Comparison of ENCODE assay signal across 11 cellular contexts in genomic region chr2:191222507-191222906, GRCh38. TPM values are rescaled to one million over a fixed set of nuclear protein-coding genes. Genes with fewer than 3 reads are reported as not detected.
DNase-seq lines count a peak whose midpoint lies in the region; ATAC-seq, FAIRE-seq and TF ChIP-seq lines count a peak whose summit lies in the region.
"Had no signal": no experiment of that assay in that cellular context is flagged by ENCODE, and none has a peak within 500 bp of the region (broad histone marks: within the 10 kb centered on the region; RNA-seq: fewer than 3 reads in every experiment).

No MANE protein-coding gene starts in this region.

- H3K4me1 ChIP-seq in adrenal gland (replicated peaks in 1 of 2) = no peaks in the 10 kb centered on the region
- H3K4me1 ChIP-seq: prostate gland had no signal

- peak overlapping the region in 3 of 5 donors; percentile 23 to 78 (median 62) for H3K27ac ChIP-seq in adrenal gland
- H3K27ac ChIP-seq: prostate gland had no signal

- H3K4me3 ChIP-seq in adrenal gland = no peak overlapping the region
- H3K4me3 ChIP-seq: prostate gland had no signal

- no peaks in the 10 kb centered on the region for H3K27me3 Mint-ChIP-seq in osteocyte (ENCODE audit: unreplicated experiment)

- no peak for DNase-seq in adrenal gland
- no peak for DNase-seq in osteocyte (ENCODE audit: extremely low spot score, unreplicated experiment)
- DNase-seq in inferior parietal cortex (ENCODE audit: extremely low spot score) = no peak
- no peak for DNase-seq in AML-193 (lab: John Stamatoyannopoulos, UW)
- no peak for DNase-seq in GM12892 (ENCODE audit: insufficient read length)
- no peak for DNase-seq in effector CD4-positive, alpha-beta T cell
- DNase-seq: kidney, NCI-H1930 had no signal

- intact Hi-C loops in adrenal gland (cut with DNase I) = no loop called here

- H3K36me3 ChIP-seq in adrenal gland (replicated peaks in 1 of 2) = no peaks in the 10 kb centered on the region
- H3K36me3 ChIP-seq: prostate gland had no signal

- no peak overlapping the region for H3K4me3 Mint-ChIP-seq in osteocyte (ENCODE audit: unreplicated experiment)

- H3K9me3 Mint-ChIP-seq in osteocyte (ENCODE audit: unreplicated experiment) = peaks cover 4% of the 10 kb centered on the region

- ATAC-seq in GM19395 (IDR thresholded peaks at IDR 0.05; ENCODE audit: unreplicated experiment) (peak; percentile 36), HG03342 (IDR thresholded peaks at IDR 0.05; ENCODE audit: unreplicated experiment) (peak; percentile 36)

- 62 to 67% (median 64%) methylated on average over 4 of the region's 4 CpGs for WGBS in adrenal gland, 4 donors

- FAIRE-seq in GM12892 (lab: Jason Lieb, UNC) = no peak
- FAIRE-seq: kidney had no signal

- H3K4me1 Mint-ChIP-seq in osteocyte (ENCODE audit: unreplicated experiment) = peaks cover 67% of the 10 kb centered on the region

- TF ChIP-seq CTCF in adrenal gland (IDR thresholded peaks at IDR 0.05) = no peak
- TF ChIP-seq CTCF in osteocyte (IDR thresholded peaks at IDR 0.05) = no peak

- no peaks in the 10 kb centered on the region for H3K36me3 Mint-ChIP-seq in osteocyte (ENCODE audit: unreplicated experiment)

- peak overlapping the region; percentile 72 for H3K27ac Mint-ChIP-seq in osteocyte (ENCODE audit: unreplicated experiment)

- no peak for TF ChIP-seq POLR2A in adrenal gland (IDR thresholded peaks at IDR 0.05)
- TF ChIP-seq POLR2A in GM12892 (IDR thresholded peaks at IDR 0.05; ENCODE audit: low read depth, low read length) = no peak

- no peaks in the 10 kb centered on the region for H3K27me3 ChIP-seq in adrenal gland

- H3K9me3 ChIP-seq in adrenal gland (replicated peaks in 1 of 3) = no peaks in the 10 kb centered on the region
- H3K9me3 ChIP-seq: prostate gland had no signal

RNA-seq across cellular contexts. Expression of gene MYO1B, which starts 22.7 kb away (rescaled TPM):
- total RNA-seq in adrenal gland (10 to 100 TPM in 6 of 8 donors, 1 to 10 TPM in 2; 8.0 to 20.2 (median 14.0) TPM), osteocyte (83.9 and 91.1 TPM in 2 replicates)
- 10 to 100 TPM in 1 of 3 donors, 1 to 10 TPM in 2; 6.9 to 18.0 (median 6.9) TPM for polyA plus RNA-seq in adrenal gland
- polyA plus RNA-seq in GM12892 (2012; ENCODE audit: missing spikeins) = 1.3 TPM
